10 cellular contexts compared by ENCODE assay signal in the genomic region with DNA sequence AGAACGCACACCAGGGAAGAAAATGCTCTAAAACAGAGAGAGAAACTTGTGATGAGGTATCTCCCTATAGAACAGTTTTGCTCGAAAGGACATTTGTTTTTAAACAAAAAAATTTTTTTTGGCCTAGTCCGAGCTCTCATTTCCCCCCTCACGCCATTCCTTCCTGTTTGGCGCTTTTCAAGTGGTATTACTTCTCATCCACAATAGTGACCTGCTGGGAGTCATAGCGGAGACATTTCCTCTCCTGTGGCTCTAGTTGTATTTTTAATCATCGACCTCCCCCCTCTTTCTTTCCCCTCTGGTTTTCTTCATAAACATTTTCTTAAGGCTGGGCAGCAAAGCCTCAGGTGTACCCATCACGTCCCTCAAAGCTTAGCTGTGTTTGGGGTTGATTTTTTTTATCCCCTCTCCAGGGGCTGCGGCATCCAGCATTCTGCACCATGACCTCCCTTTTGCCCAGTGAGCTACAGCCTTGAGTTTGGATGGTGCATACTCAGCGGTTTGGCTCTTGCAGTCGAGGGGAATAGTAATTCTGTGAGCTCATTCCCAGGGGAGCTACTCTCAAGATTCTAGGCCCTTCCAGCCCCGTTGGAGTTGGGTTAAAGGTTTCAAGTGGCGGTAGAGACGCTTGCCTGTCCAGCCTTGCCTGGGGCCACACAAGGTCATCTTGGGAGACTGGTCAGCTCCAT.
DNase-seq lines count a peak whose midpoint lies in the region; ATAC-seq and TF ChIP-seq lines count a peak whose summit lies in the region.
"Had no signal": no experiment of that assay in that cellular context is flagged by ENCODE, and none has a peak within 500 bp of the region (broad histone marks: within the 10 kb centered on the region; RNA-seq: fewer than 3 reads in every experiment).

No MANE protein-coding gene starts in this region.

- no peaks in the 10 kb centered on the region for H3K36me3 Mint-ChIP-seq in activated T-cell treated with anti-CD3 and anti-CD28 coated beads, Interleukin-2, amount 50 U/mL, for 4 hours (ENCODE audit: insufficient read depth)

- intact Hi-C loops in stomach (cut with DNase I; ENCODE audit: low total_unique reads): no loop called here

- no peaks in the 10 kb centered on the region for H3K36me3 ChIP-seq in stomach

- DNase-seq in activated T-cell treated with anti-CD3 and anti-CD28 coated beads, Interleukin-2, amount 50 U/mL, for 4 hours: no peak
- DNase-seq in activated T-cell treated with anti-CD3 and anti-CD28 coated beads for 4 hours (no peak), brain pericyte (ENCODE audit: low read depth, low spot score) (peak; percentile 57), islet precursor cell (peak; percentile 43), stomach (no peak), RKO (ENCODE audit: low spot score) (no peak), pons (ENCODE audit: low spot score) (no peak)
- DNase-seq in activated CD4-positive, alpha-beta T cell treated with anti-CD3 and anti-CD28 coated beads for 48 hours: no peak
- DNase-seq: activated CD8-positive, alpha-beta memory T cell treated with anti-CD3 and anti-CD28 coated beads for 24 hours; testis had no signal

- TF ChIP-seq CTCF in stomach (IDR thresholded peaks at IDR 0.05): no peak

- peaks cover 0 to 4% (median 0%) of the 10 kb centered on the region in 4 donors for H3K4me1 ChIP-seq in stomach
- H3K4me1 ChIP-seq: testis had no signal

- no peak for TF ChIP-seq POLR2A in stomach (IDR thresholded peaks at IDR 0.05)

- WGBS in stomach, 5 donors: 71 to 80% (median 79%) methylated on average over 14 of the region's 14 CpGs

- ATAC-seq in activated T-cell treated with anti-CD3 and anti-CD28 coated beads, Interleukin-2, amount 50 U/mL, for 4 hours: no peak

- H3K4me1 Mint-ChIP-seq in activated T-cell treated with anti-CD3 and anti-CD28 coated beads, Interleukin-2, amount 50 U/mL, for 4 hours (ENCODE audit: low read depth): peaks cover 45% of the 10 kb centered on the region

- no peak overlapping the region for H3K4me3 ChIP-seq in stomach
- H3K4me3 ChIP-seq: testis had no signal

- H3K9me3 Mint-ChIP-seq in activated T-cell treated with anti-CD3 and anti-CD28 coated beads, Interleukin-2, amount 50 U/mL, for 4 hours: peaks cover 8% of the 10 kb centered on the region

- H3K4me3 Mint-ChIP-seq in activated T-cell treated with anti-CD3 and anti-CD28 coated beads, Interleukin-2, amount 50 U/mL, for 4 hours: peak overlapping the region; percentile 20

- no peaks in the 10 kb centered on the region for H3K27me3 Mint-ChIP-seq in activated T-cell treated with anti-CD3 and anti-CD28 coated beads, Interleukin-2, amount 50 U/mL, for 4 hours (ENCODE audit: low read depth)

- no peaks in the 10 kb centered on the region for H3K9me3 ChIP-seq in stomach
- H3K9me3 ChIP-seq: testis had no signal

- no peak for TF ChIP-seq EP300 in stomach (IDR thresholded peaks at IDR 0.05)

- H3K27me3 ChIP-seq in stomach: no peaks in the 10 kb centered on the region
- H3K27me3 ChIP-seq: testis had no signal

- H3K27ac ChIP-seq in stomach: peak overlapping the region in 4 of 5 donors; percentile 18 to 68 (median 52)
- H3K27ac ChIP-seq: testis had no signal

Comparison
In these comparisons a context has a peak if more than half of its experiments do, and no peak if none do; other contexts are left out.
1. DNase-seq: peak in brain pericyte (single experiment) and islet precursor cell (single experiment); none in activated T-cell treated with anti-CD3 and anti-CD28 coated beads, Interleukin-2, amount 50 U/mL, for 4 hours (single experiment), activated T-cell treated with anti-CD3 and anti-CD28 coated beads for 4 hours (single experiment), stomach (single experiment), RKO (single experiment), activated CD4-positive, alpha-beta T cell treated with anti-CD3 and anti-CD28 coated beads for 48 hours (single experiment) and pons (single experiment).